8 cellular contexts compared by ENCODE assay signal in genomic region chr11:69297926-69298777, GRCh38. TPM values are rescaled to one million over a fixed set of nuclear protein-coding genes. Genes with fewer than 3 reads are reported as not detected.
DNase-seq lines count a peak whose midpoint lies in the region; ATAC-seq, FAIRE-seq and TF ChIP-seq lines count a peak whose summit lies in the region.

No MANE protein-coding gene starts in this region.

- H3K4me1 Mint-ChIP-seq in activated T-cell treated with anti-CD3 and anti-CD28 coated beads, Interleukin-2, amount 50 U/mL, for 4 hours (ENCODE audit: low read depth): peaks cover 72% of the 10 kb centered on the region
- H3K4me1 Mint-ChIP-seq in osteocyte (ENCODE audit: unreplicated experiment): peaks cover 72% of the 10 kb centered on the region

- H3K9me3 Mint-ChIP-seq in activated T-cell treated with anti-CD3 and anti-CD28 coated beads, Interleukin-2, amount 50 U/mL, for 4 hours: no peaks in the 10 kb centered on the region
- H3K9me3 Mint-ChIP-seq in osteocyte (ENCODE audit: unreplicated experiment): no peaks in the 10 kb centered on the region

- peak; percentile 74 for DNase-seq in GM12891 (ENCODE audit: insufficient read length, low spot score)
- peak; percentile 97 for DNase-seq in HCEC 1CT
- DNase-seq in MG63: peak; percentile 96
- no peak for DNase-seq in activated T-cell treated with anti-CD3 and anti-CD28 coated beads, Interleukin-2, amount 50 U/mL, for 4 hours
- DNase-seq in foreskin fibroblast: peak; percentile 93 to 96
- no peak for DNase-seq in osteocyte (ENCODE audit: extremely low spot score, unreplicated experiment)
- DNase-seq in activated effector memory CD4-positive, alpha-beta T cell treated with anti-CD3 and anti-CD28 coated beads, Interleukin-2, amount 50 U/mL, for 16 hours: no peak
- no peak for DNase-seq in stimulated activated CD4-positive, alpha-beta T cell treated with anti-CD3 and anti-CD28 coated beads, Interleukin-2, amount 100 ng/mL, for 48 hours

- H3K36me3 ChIP-seq in MG63: no peaks in the 10 kb centered on the region

- H3K9me3 ChIP-seq in MG63: 0 out of 2 replicates have a peak, but pooled peaks cover 2% of the 10 kb centered on the region

- H3K4me3 Mint-ChIP-seq in activated T-cell treated with anti-CD3 and anti-CD28 coated beads, Interleukin-2, amount 50 U/mL, for 4 hours: peak overlapping the region; percentile 73
- peak overlapping the region; percentile 29 for H3K4me3 Mint-ChIP-seq in osteocyte (ENCODE audit: unreplicated experiment)

- H3K27ac Mint-ChIP-seq in osteocyte (ENCODE audit: unreplicated experiment): peak overlapping the region; percentile 85

- FAIRE-seq in GM12891 (lab: Jason Lieb, UNC): peak; percentile 52

- ATAC-seq in activated T-cell treated with anti-CD3 and anti-CD28 coated beads, Interleukin-2, amount 50 U/mL, for 4 hours: peak; percentile 21 to 23

- H3K27me3 ChIP-seq in MG63: no peaks in the 10 kb centered on the region

- H3K4me3 ChIP-seq in MG63: no peak overlapping the region
- H3K4me3 ChIP-seq in foreskin fibroblast (ENCODE audit: low read depth in 1 of 2, low read length in 2 of 2): peak overlapping the region in 1 of 2 donors; percentile 28

- no peaks in the 10 kb centered on the region for H3K36me3 Mint-ChIP-seq in activated T-cell treated with anti-CD3 and anti-CD28 coated beads, Interleukin-2, amount 50 U/mL, for 4 hours (ENCODE audit: insufficient read depth)
- H3K36me3 Mint-ChIP-seq in osteocyte (ENCODE audit: unreplicated experiment): no peaks in the 10 kb centered on the region

- no peaks in the 10 kb centered on the region for H3K27me3 Mint-ChIP-seq in activated T-cell treated with anti-CD3 and anti-CD28 coated beads, Interleukin-2, amount 50 U/mL, for 4 hours (ENCODE audit: low read depth)
- no peaks in the 10 kb centered on the region for H3K27me3 Mint-ChIP-seq in osteocyte (ENCODE audit: unreplicated experiment)

- 0 out of 2 replicates have a peak, but pooled peaks have one; percentile 42 for TF ChIP-seq POLR2A in GM12891 (IDR thresholded peaks at IDR 0.05; ENCODE audit: low read depth, low read length)

- TF ChIP-seq CTCF in foreskin fibroblast (IDR thresholded peaks at IDR 0.05; ENCODE audit: low read depth, low read length) (no peak), osteocyte (IDR thresholded peaks at IDR 0.05) (no peak)

TF ChIP-seq in GM12891, 5 proteins besides CTCF, POLR2A, EP300 and RAD21:
- TF ChIP-seq TAF1 (IDR thresholded peaks at IDR 0.05; ENCODE audit: low read depth, low read length) (no peak), SPI1 (IDR thresholded peaks at IDR 0.05; ENCODE audit: low read depth, low read length) (peak; percentile 61), POLR2AphosphoS5 (IDR thresholded peaks at IDR 0.05; ENCODE audit: low read depth, low read length) (0 out of 2 replicates have a peak, but pooled peaks have one; percentile 32), POU2F2 (IDR thresholded peaks at IDR 0.05; ENCODE audit: low read depth, low read length) (no peak), PAX5 (IDR thresholded peaks at IDR 0.05; ENCODE audit: insufficient read depth, low read length, severe bottlenecking) (peak; percentile 66)

RNA-seq across cellular contexts. Expression of gene MYEOV, which starts 4.2 kb away (rescaled TPM):
- polyA plus RNA-seq in GM12891 (2012; ENCODE audit: low read depth, missing spikeins): 2.3 TPM
- 1.2 and 1.3 TPM in 2 replicates for total RNA-seq in MG63 (2014; rRNA removed; shearing (Covaris generic); ENCODE audit: low replicate concordance)
- total RNA-seq in activated T-cell treated with anti-CD3 and anti-CD28 coated beads, Interleukin-2, amount 50 U/mL, for 4 hours: under 1 TPM in 2 of 3 donors, not detected in 1; 0.10 to 0.50 TPM
- total RNA-seq in osteocyte: 1.6 and 1.8 TPM in 2 replicates

Comparison
In these comparisons a context has a peak if more than half of its experiments do, and no peak if none do; other contexts are left out.
1. DNase-seq: peak in GM12891 (single experiment), HCEC 1CT (single experiment), MG63 (single experiment) and foreskin fibroblast (2 of 2); none in activated T-cell treated with anti-CD3 and anti-CD28 coated beads, Interleukin-2, amount 50 U/mL, for 4 hours (single experiment), osteocyte (single experiment), activated effector memory CD4-positive, alpha-beta T cell treated with anti-CD3 and anti-CD28 coated beads, Interleukin-2, amount 50 U/mL, for 16 hours (single experiment) and stimulated activated CD4-positive, alpha-beta T cell treated with anti-CD3 and anti-CD28 coated beads, Interleukin-2, amount 100 ng/mL, for 48 hours (0 of 2).